Comparison of ENCODE assay signal across 8 cellular contexts in the genomic region with DNA sequence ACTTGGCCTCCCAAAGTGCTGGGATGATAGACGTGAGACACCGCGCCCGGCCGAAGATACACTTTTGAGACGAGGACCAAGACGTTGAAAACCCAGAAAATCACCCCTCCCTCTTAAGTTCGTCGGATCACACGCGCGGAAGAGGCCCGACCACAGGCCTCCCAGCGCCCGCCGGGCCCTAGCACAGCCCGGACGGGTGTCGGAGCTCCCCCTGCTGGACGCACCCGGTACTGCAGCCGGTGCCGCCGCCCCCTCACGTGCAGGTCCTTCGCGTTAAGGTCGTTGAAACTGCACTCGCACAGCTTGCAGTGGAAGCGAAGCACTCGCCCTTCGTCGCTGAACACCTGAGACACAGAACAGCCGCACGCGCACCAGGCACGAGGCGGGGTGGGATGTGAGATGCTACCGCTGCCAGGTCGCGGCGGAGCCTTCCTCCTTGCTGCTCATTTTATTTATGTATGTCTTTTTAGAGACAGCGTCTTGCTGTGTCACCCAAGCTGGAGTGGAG.
DNase-seq lines count a peak whose midpoint lies in the region; ATAC-seq and TF ChIP-seq lines count a peak whose summit lies in the region.

No MANE protein-coding gene starts in this region.

- intact Hi-C loops in dendritic cell treated with granulocyte-macrophage colony-stimulating factor and Interleukin-4, amounts not matched to agents 40 ng/mL and 50 ng/mL, for 4 days (cut with micrococcal nuclease) = loop anchor here (5.0 kb wide), 1 partner anchor 60 kb away; a partner anchor contains a TSS

- peaks cover 35% of the 10 kb centered on the region for H3K27me3 Mint-ChIP-seq in dendritic cell treated with granulocyte-macrophage colony-stimulating factor and Interleukin-4, amounts not matched to agents 40 ng/mL and 50 ng/mL, for 4 days
- peaks cover 9% of the 10 kb centered on the region for H3K27me3 Mint-ChIP-seq in memory B cell

- peaks cover 35% of the 10 kb centered on the region for H3K4me1 Mint-ChIP-seq in dendritic cell treated with granulocyte-macrophage colony-stimulating factor and Interleukin-4, amounts not matched to agents 40 ng/mL and 50 ng/mL, for 4 days (ENCODE audit: low read depth)
- peaks cover 6% of the 10 kb centered on the region for H3K4me1 Mint-ChIP-seq in memory B cell

- TF ChIP-seq CTCF in GM12872 (IDR thresholded peaks at IDR 0.05; ENCODE audit: insufficient read depth, low read depth, low read length) = peak; percentile 98

- no peak overlapping the region for H3K27ac Mint-ChIP-seq in dendritic cell treated with granulocyte-macrophage colony-stimulating factor and Interleukin-4, amounts not matched to agents 40 ng/mL and 50 ng/mL, for 4 days
- peak overlapping the region; percentile 41 for H3K27ac Mint-ChIP-seq in memory B cell

- DNase-seq in NCI-H2029 treated with DMSO at 0.1 percent for 48 hours (lab: John Stamatoyannopoulos, UW) (peak; percentile 15), memory B cell (ENCODE audit: low spot score in 2 of 2) (peak; percentile 81 to 96), KG1 (lab: John Stamatoyannopoulos, UW) (no peak)
- peak; percentile 88 to 92 for DNase-seq in activated CD4-positive, alpha-beta T cell treated with anti-CD3 and anti-CD28 coated beads, Interleukin-2, amount 50 U/mL, for 4 hours
- DNase-seq in stimulated activated CD8-positive, alpha-beta memory T cell treated with anti-CD3 and anti-CD28 coated beads, Interleukin-4, amount 100 ng/mL, for 4 hours (ENCODE audit: low read depth in 2 of 2, low spot score in 1 of 2) = peak; percentile 80 to 93

- H3K9me3 Mint-ChIP-seq in dendritic cell treated with granulocyte-macrophage colony-stimulating factor and Interleukin-4, amounts not matched to agents 40 ng/mL and 50 ng/mL, for 4 days = no peaks in the 10 kb centered on the region
- no peaks in the 10 kb centered on the region for H3K9me3 Mint-ChIP-seq in memory B cell

- H3K36me3 Mint-ChIP-seq in dendritic cell treated with granulocyte-macrophage colony-stimulating factor and Interleukin-4, amounts not matched to agents 40 ng/mL and 50 ng/mL, for 4 days (ENCODE audit: low read depth) = no peaks in the 10 kb centered on the region
- H3K36me3 Mint-ChIP-seq in memory B cell = no peaks in the 10 kb centered on the region

- ATAC-seq in memory B cell (ENCODE audit: low read depth) (peak; percentile 92), GM21447 (IDR thresholded peaks at IDR 0.05; ENCODE audit: unreplicated experiment) (no peak)

- H3K4me3 Mint-ChIP-seq in dendritic cell treated with granulocyte-macrophage colony-stimulating factor and Interleukin-4, amounts not matched to agents 40 ng/mL and 50 ng/mL, for 4 days = peak overlapping the region; percentile 11
- H3K4me3 Mint-ChIP-seq in memory B cell = no peak overlapping the region
